Comparison of ENCODE assay signal across 31 cellular contexts in the genomic region with DNA sequence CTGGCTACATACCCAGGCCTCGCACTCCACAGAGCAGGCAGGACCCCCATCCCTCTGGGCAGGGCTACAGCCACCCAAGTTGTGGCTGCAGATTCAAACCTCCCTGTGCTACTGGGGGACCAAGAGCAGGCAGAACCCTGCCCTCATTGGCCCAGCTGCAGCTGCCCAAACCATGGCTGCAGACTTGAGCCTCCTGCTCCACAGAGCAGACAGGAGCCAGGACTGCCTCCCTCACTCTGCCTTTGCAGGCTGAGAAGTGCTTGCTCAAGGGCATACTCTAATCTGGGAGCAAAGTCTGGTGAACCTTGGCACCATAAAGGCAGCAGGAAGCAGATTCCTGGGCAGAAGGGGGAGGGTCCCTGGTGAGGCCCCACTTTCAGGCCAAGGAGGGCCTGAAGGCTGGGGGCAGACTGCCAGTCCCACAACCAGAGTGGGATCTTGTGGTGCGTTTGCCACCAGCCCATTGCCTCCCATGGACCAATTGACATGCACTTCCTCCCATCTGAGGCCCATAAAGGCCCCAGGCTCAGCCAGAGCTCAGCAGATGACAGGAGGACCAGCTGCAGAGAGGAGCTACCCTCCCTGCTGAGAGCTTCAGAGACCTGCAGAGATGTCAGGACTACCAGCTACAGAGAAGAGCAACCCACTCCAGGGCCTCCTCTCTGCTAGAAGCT.
"Had no signal": no experiment of that assay in that cellular context is flagged by ENCODE, and none has a peak within 500 bp of the region (broad histone marks: within the 10 kb centered on the region; RNA-seq: fewer than 3 reads in every experiment).

No MANE protein-coding gene starts in this region.

- H3K27me3 Mint-ChIP-seq: activated CD4-positive, alpha-beta memory T cell treated with anti-CD3 and anti-CD28 coated beads, Interleukin-2, amount 10 ng/mL, durations not matched to agents 7 days and 5 days; activated CD4-positive, alpha-beta T cell treated with anti-CD3 and anti-CD28 coated beads for 36 hours; activated CD4-positive, alpha-beta T cell treated with anti-CD3 and anti-CD28 coated beads, Interleukin-2, amount 10 ng/mL, durations not matched to agents 7 days and 5 days; activated naive CD4-positive, alpha-beta T cell treated with anti-CD3 and anti-CD28 coated beads, Interleukin-2, amount 10 ng/mL, durations not matched to agents 7 days and 5 days; activated naive CD8-positive, alpha-beta T cell treated with anti-CD3 and anti-CD28 coated beads, Interleukin-2, amount 10 ng/mL, durations not matched to agents 7 days and 5 days; activated T-cell treated with anti-CD3 and anti-CD28 coated beads, Interleukin-2, amount 50 U/mL, for 24 hours; central memory CD8-positive, alpha-beta T cell; dendritic cell treated with granulocyte-macrophage colony-stimulating factor and Interleukin-4, amounts not matched to agents 40 ng/mL and 50 ng/mL, for 4 days; effector memory CD8-positive, alpha-beta T cell; T-helper 17 cell had no signal

- H3K4me3 ChIP-seq: coronary artery, dorsolateral prefrontal cortex, esophagus muscularis mucosa, gastrocnemius medialis had no signal

- H3K4me1 ChIP-seq: esophagus muscularis mucosa, foreskin keratinocyte, gastrocnemius medialis had no signal

- H3K36me3 Mint-ChIP-seq: activated naive CD4-positive, alpha-beta T cell treated with anti-CD3 and anti-CD28 coated beads, Interleukin-2, amount 10 ng/mL, durations not matched to agents 7 days and 5 days; activated naive CD4-positive, alpha-beta T cell treated with anti-CD3 and anti-CD28 coated beads, Interleukin-2, amount 50 U/mL, for 72 hours; activated naive CD8-positive, alpha-beta T cell treated with anti-CD3 and anti-CD28 coated beads, Interleukin-2, amount 10 ng/mL, durations not matched to agents 7 days and 5 days had no signal

- H3K36me3 ChIP-seq: brain microvascular endothelial cell, esophagus muscularis mucosa, gastrocnemius medialis had no signal

- H3K27ac Mint-ChIP-seq: activated CD4-positive, alpha-beta memory T cell treated with anti-CD3 and anti-CD28 coated beads, Interleukin-2, amount 10 ng/mL, durations not matched to agents 7 days and 5 days; activated CD4-positive, alpha-beta T cell treated with anti-CD3 and anti-CD28 coated beads for 36 hours; activated CD4-positive, alpha-beta T cell treated with anti-CD3 and anti-CD28 coated beads, Interleukin-2, amount 10 ng/mL, durations not matched to agents 7 days and 5 days; activated naive CD4-positive, alpha-beta T cell treated with anti-CD3 and anti-CD28 coated beads, Interleukin-2, amount 10 ng/mL, durations not matched to agents 7 days and 5 days; activated naive CD4-positive, alpha-beta T cell treated with anti-CD3 and anti-CD28 coated beads, Interleukin-2, amount 50 U/mL, for 72 hours; activated naive CD8-positive, alpha-beta T cell treated with anti-CD3 and anti-CD28 coated beads, Interleukin-2, amount 10 ng/mL, durations not matched to agents 7 days and 5 days; activated T-cell treated with anti-CD3 and anti-CD28 coated beads, Interleukin-2, amount 50 U/mL, for 24 hours; activated T-cell treated with anti-CD3 and anti-CD28 coated beads, Interleukin-2, amount 50 U/mL, for 72 hours; dendritic cell treated with granulocyte-macrophage colony-stimulating factor and Interleukin-4, amounts not matched to agents 40 ng/mL and 50 ng/mL, for 4 days; effector memory CD8-positive, alpha-beta T cell; T-helper 17 cell had no signal

- H3K4me3 Mint-ChIP-seq: activated CD4-positive, alpha-beta memory T cell treated with anti-CD3 and anti-CD28 coated beads, Interleukin-2, amount 10 ng/mL, durations not matched to agents 7 days and 5 days; activated CD4-positive, alpha-beta T cell treated with anti-CD3 and anti-CD28 coated beads for 36 hours; activated CD4-positive, alpha-beta T cell treated with anti-CD3 and anti-CD28 coated beads, Interleukin-2, amount 10 ng/mL, durations not matched to agents 7 days and 5 days; activated naive CD4-positive, alpha-beta T cell treated with anti-CD3 and anti-CD28 coated beads, Interleukin-2, amount 10 ng/mL, durations not matched to agents 7 days and 5 days; activated naive CD8-positive, alpha-beta T cell treated with anti-CD3 and anti-CD28 coated beads, Interleukin-2, amount 10 ng/mL, durations not matched to agents 7 days and 5 days; activated T-cell treated with anti-CD3 and anti-CD28 coated beads, Interleukin-2, amount 50 U/mL, for 24 hours; activated T-cell treated with anti-CD3 and anti-CD28 coated beads, Interleukin-2, amount 50 U/mL, for 72 hours; central memory CD8-positive, alpha-beta T cell; dendritic cell treated with granulocyte-macrophage colony-stimulating factor and Interleukin-4, amounts not matched to agents 40 ng/mL and 50 ng/mL, for 4 days; effector memory CD8-positive, alpha-beta T cell; T-helper 17 cell had no signal

- H3K4me1 Mint-ChIP-seq: activated CD4-positive, alpha-beta memory T cell treated with anti-CD3 and anti-CD28 coated beads, Interleukin-2, amount 10 ng/mL, durations not matched to agents 7 days and 5 days; activated CD4-positive, alpha-beta T cell treated with anti-CD3 and anti-CD28 coated beads for 36 hours; activated CD4-positive, alpha-beta T cell treated with anti-CD3 and anti-CD28 coated beads, Interleukin-2, amount 10 ng/mL, durations not matched to agents 7 days and 5 days; activated naive CD4-positive, alpha-beta T cell treated with anti-CD3 and anti-CD28 coated beads, Interleukin-2, amount 10 ng/mL, durations not matched to agents 7 days and 5 days; activated naive CD8-positive, alpha-beta T cell treated with anti-CD3 and anti-CD28 coated beads, Interleukin-2, amount 10 ng/mL, durations not matched to agents 7 days and 5 days; central memory CD8-positive, alpha-beta T cell; T-helper 17 cell had no signal

- H3K9me3 ChIP-seq: gastrocnemius medialis had no signal

- DNase-seq: activated CD4-positive, alpha-beta memory T cell treated with anti-CD3 and anti-CD28 coated beads, Interleukin-2, amount 10 ng/mL, durations not matched to agents 7 days and 5 days; activated CD4-positive, alpha-beta T cell treated with anti-CD3 and anti-CD28 coated beads for 36 hours; activated CD4-positive, alpha-beta T cell treated with anti-CD3 and anti-CD28 coated beads, Interleukin-2, amount 10 ng/mL, durations not matched to agents 7 days and 5 days; activated CD4-positive, alpha-beta T cell treated with anti-CD3 and anti-CD28 coated beads, Interleukin-2, amount 50 U/mL, for 4 hours; activated CD4-positive, CD25-positive, alpha-beta regulatory T cell; activated CD4-positive, CD25-positive, alpha-beta regulatory T cell treated with anti-CD3 and anti-CD28 coated beads, Interleukin-2, amount 50 U/mL, for 72 hours; activated CD8-positive, alpha-beta memory T cell treated with anti-CD3 and anti-CD28 coated beads, Interleukin-2, amount 50 U/mL, for 48 hours; activated gamma-delta T cell; activated naive CD4-positive, alpha-beta T cell; activated naive CD4-positive, alpha-beta T cell treated with anti-CD3 and anti-CD28 coated beads, Interleukin-2, amount 10 ng/mL, durations not matched to agents 7 days and 5 days; activated naive CD8-positive, alpha-beta T cell treated with anti-CD3 and anti-CD28 coated beads, Interleukin-2, amount 10 ng/mL, durations not matched to agents 7 days and 5 days; activated T-cell treated with anti-CD3 and anti-CD28 coated beads for 4 hours; activated T-cell treated with anti-CD3 and anti-CD28 coated beads, Interleukin-2, amount 50 U/mL, for 24 hours; activated T-cell treated with anti-CD3 and anti-CD28 coated beads, Interleukin-2, amount 50 U/mL, for 72 hours; brain microvascular endothelial cell; dorsolateral prefrontal cortex; effector CD4-positive, alpha-beta T cell; effector memory CD8-positive, alpha-beta T cell; erythroblast; foreskin keratinocyte; gastrocnemius medialis; SW 1271; T-helper 1 cell; T-helper 17 cell had no signal

- H3K27me3 ChIP-seq: brain microvascular endothelial cell, esophagus muscularis mucosa, foreskin keratinocyte, gastrocnemius medialis had no signal

- ATAC-seq: activated CD4-positive, alpha-beta T cell treated with anti-CD3 and anti-CD28 coated beads for 36 hours; activated naive CD4-positive, alpha-beta T cell treated with anti-CD3 and anti-CD28 coated beads, Interleukin-2, amount 50 U/mL, for 72 hours; activated T-cell treated with anti-CD3 and anti-CD28 coated beads, Interleukin-2, amount 50 U/mL, for 72 hours; effector memory CD8-positive, alpha-beta T cell; foreskin keratinocyte; gastrocnemius medialis; T-helper 17 cell had no signal

- FAIRE-seq: astrocyte, bronchial epithelial cell had no signal

- H3K27ac ChIP-seq: brain microvascular endothelial cell, coronary artery, dorsolateral prefrontal cortex, esophagus muscularis mucosa, foreskin keratinocyte, gastrocnemius medialis had no signal

- H3K9me3 Mint-ChIP-seq: activated CD4-positive, alpha-beta T cell treated with anti-CD3 and anti-CD28 coated beads, Interleukin-2, amount 10 ng/mL, durations not matched to agents 7 days and 5 days; activated naive CD4-positive, alpha-beta T cell treated with anti-CD3 and anti-CD28 coated beads, Interleukin-2, amount 10 ng/mL, durations not matched to agents 7 days and 5 days had no signal
